Comparison of ENCODE assay signal across 27 cellular contexts in the genomic region with DNA sequence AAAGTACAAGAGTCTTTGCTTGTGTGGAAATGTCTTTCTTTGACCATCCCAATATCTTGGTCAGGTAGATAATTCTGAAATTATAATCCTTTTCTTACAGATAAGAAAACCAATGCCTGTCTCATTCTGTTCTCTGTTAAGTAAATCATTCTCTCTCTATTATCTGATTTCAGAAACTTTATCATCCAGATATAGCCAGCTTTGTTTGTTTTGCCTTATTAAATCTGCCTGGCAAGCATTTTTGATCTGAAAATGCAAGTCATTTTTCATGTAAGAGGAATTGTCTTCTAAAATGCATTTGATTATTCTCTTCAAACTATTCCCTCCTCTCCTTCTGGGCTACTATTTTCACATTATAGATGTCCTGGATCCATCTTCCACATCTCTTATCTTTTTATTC.
"Had no signal": no experiment of that assay in that cellular context is flagged by ENCODE, and none has a peak within 500 bp of the region (broad histone marks: within the 10 kb centered on the region; RNA-seq: fewer than 3 reads in every experiment).

No MANE protein-coding gene starts in this region.

- ATAC-seq: natural killer cell; psoas muscle; right cardiac atrium; sciatic nerve; stimulated activated memory B cell treated with anti-CD40 and anti-IgM and Interleukin-4, amounts not matched to agents 10 μg/mL and 1 μg/mL and 100 μg/mL, for 72 hours had no signal

- H3K79me2 ChIP-seq: parathyroid adenoma had no signal

- H3K4me2 ChIP-seq: neural progenitor cell, smooth muscle cell had no signal

- H3K4me1 ChIP-seq: neural progenitor cell, parathyroid adenoma, psoas muscle, spleen, stomach, thyroid gland, upper lobe of left lung, vagina had no signal

- H3K9me3 ChIP-seq: ovary, psoas muscle, spleen, stomach, thoracic aorta, thyroid gland, tibial nerve, upper lobe of left lung, vagina had no signal

- H3K36me3 ChIP-seq: neural progenitor cell, ovary, spleen, stomach, thoracic aorta, thyroid gland, tibial nerve, upper lobe of left lung, vagina had no signal

- H3K27ac ChIP-seq: neural progenitor cell, ovary, parathyroid adenoma, psoas muscle, skin epidermis, spleen, stomach, thoracic aorta, thyroid gland, tibial nerve, upper lobe of left lung, vagina had no signal

- H3K4me3 ChIP-seq: neural progenitor cell, ovary, psoas muscle, skin epidermis, smooth muscle cell, spleen, stomach, thoracic aorta, thyroid gland, tibial nerve, upper lobe of left lung, vagina had no signal

- DNase-seq: natural killer cell; occipital lobe; ovary; posterior cingulate gyrus; psoas muscle; right cardiac atrium; spleen; stimulated activated CD4-positive, alpha-beta T cell treated with anti-CD3 and anti-CD28 coated beads, Interleukin-12 subunit alpha, Interleukin-12 subunit beta, amount 100 ng/mL, for 4 hours; stimulated activated CD4-positive, alpha-beta T cell treated with anti-CD3 and anti-CD28 coated beads, Interleukin-1b, Interleukin-23, amount 100 ng/mL, for 48 hours; stimulated activated CD4-positive, alpha-beta T cell treated with anti-CD3 and anti-CD28 coated beads, Interleukin-4, amount 100 ng/mL, for 1 hour; stimulated activated CD4-positive, alpha-beta T cell treated with anti-CD3 and anti-CD28 coated beads, Interleukin-4, amount 100 ng/mL, for 4 hours; stimulated activated CD8-positive, alpha-beta memory T cell treated with anti-CD3 and anti-CD28 coated beads, Interleukin-4, amount 100 ng/mL, for 48 hours; stimulated activated naive CD4-positive, alpha-beta T cell; stomach; thyroid gland; trophoblast cell; upper lobe of left lung had no signal

- H2AFZ ChIP-seq: neural progenitor cell, parathyroid adenoma had no signal

- FAIRE-seq: urothelium cell line had no signal

- H3K9ac ChIP-seq: neural progenitor cell, parathyroid adenoma had no signal

- H3K27me3 ChIP-seq: neural progenitor cell, ovary, spleen, stomach, thyroid gland, tibial nerve, upper lobe of left lung, vagina had no signal
